8 cellular contexts compared by ENCODE assay signal in genomic region chr14:77580964-77581505, GRCh38. TPM values are rescaled to one million over a fixed set of nuclear protein-coding genes. Genes with fewer than 3 reads are reported as not detected.
DNase-seq lines count a peak whose midpoint lies in the region; ATAC-seq and TF ChIP-seq lines count a peak whose summit lies in the region.

No MANE protein-coding gene starts in this region.

- WGBS in heart left ventricle, 4 donors: 28 to 37% (median 30%) methylated on average over 4 of the region's 4 CpGs

- H3K4me3 ChIP-seq in heart left ventricle (peak overlapping the region in 5 of 12 donors; percentile 5 to 32 (median 19)), right atrium auricular region (peak overlapping the region in 1 of 2 donors; percentile 2), choroid plexus epithelial cell (ENCODE audit: low read depth, low read length) (peak overlapping the region; percentile 32)

- H3K36me3 ChIP-seq in heart left ventricle (peaks cover 0 to 20% (median 5%) of the 10 kb centered on the region in 9 donors), right atrium auricular region (no peaks in the 10 kb centered on the region)

- no peaks in the 10 kb centered on the region for H3K27me3 ChIP-seq in heart left ventricle
- no peaks in the 10 kb centered on the region for H3K27me3 ChIP-seq in right atrium auricular region

- DNase-seq in heart left ventricle (no peak), right atrium auricular region (ENCODE audit: low spot score) (no peak), NCI-H2171 treated with DMSO at 0.1 percent for 48 hours (lab: John Stamatoyannopoulos, UW) (peak; percentile 74), choroid plexus epithelial cell (ENCODE audit: low read depth) (peak; percentile 84), renal cortical epithelial cell (ENCODE audit: low read depth) (peak; percentile 74), G401 (ENCODE audit: low spot score) (no peak), SW 1271 (lab: John Stamatoyannopoulos, UW) (no peak)

- in situ Hi-C loops in G401 (cut with HindIII; ENCODE audit: low sequenced_read_pairs): no loop called here

- H3K4me1 ChIP-seq in heart left ventricle (peaks cover 0 to 71% (median 38%) of the 10 kb centered on the region in 12 donors), right atrium auricular region (peaks cover 0 to 50% of the 10 kb centered on the region in 2 donors)

- intact Hi-C loops in heart left ventricle (cut with DNase I): no loop called here

- H3K27ac ChIP-seq in heart left ventricle (peak overlapping the region in 7 of 12 donors; percentile 11 to 67 (median 45)), right atrium auricular region (peak overlapping the region in 1 of 2 donors; percentile 19)

- TF ChIP-seq CTCF in heart left ventricle (IDR thresholded peaks at IDR 0.05): no peak
- no peak for TF ChIP-seq CTCF in right atrium auricular region (IDR thresholded peaks at IDR 0.05)
- no peak for TF ChIP-seq CTCF in choroid plexus epithelial cell (conservative IDR thresholded peaks at IDR 0.05; ENCODE audit: low read depth, low read length)

- TF ChIP-seq POLR2A in heart left ventricle (IDR thresholded peaks at IDR 0.05): no peak

- ATAC-seq in heart left ventricle: peak in 2 of 4 donors; percentile 28 to 65
- peak; percentile 83 for ATAC-seq in HG02763 (IDR thresholded peaks at IDR 0.05; ENCODE audit: unreplicated experiment)

- H3K9me3 ChIP-seq in heart left ventricle (no peaks in the 10 kb centered on the region), right atrium auricular region (no peaks in the 10 kb centered on the region)

RNA-seq across cellular contexts. Expression of gene SPTLC2, which starts 35.4 kb away (rescaled TPM):
- 10 to 100 TPM in 8 of 9 donors, 1 to 10 TPM in 1; 8.2 to 25.2 (median 11.2) TPM for total RNA-seq in heart left ventricle
- polyA plus RNA-seq in heart left ventricle: 10 to 100 TPM in 1 of 2 donors, 1 to 10 TPM in 1; 3.8 to 12.0 TPM
- 10 to 100 TPM; 11.3 to 14.0 TPM for total RNA-seq in right atrium auricular region
- 67.6 and 149 TPM in 2 replicates for total RNA-seq in renal cortical epithelial cell
- total RNA-seq in G401 (2014; rRNA removed; shearing (Covaris generic)): 17.9 and 20.6 TPM in 2 replicates

Comparison
In these comparisons a context has a peak if more than half of its experiments do, and no peak if none do; other contexts are left out.
1. DNase-seq: peak in NCI-H2171 treated with DMSO at 0.1 percent for 48 hours (single experiment), choroid plexus epithelial cell (single experiment) and renal cortical epithelial cell (single experiment); none in heart left ventricle (0 of 5), right atrium auricular region (single experiment), G401 (single experiment) and SW 1271 (0 of 2).